Comparison of ENCODE assay signal across 26 cellular contexts in genomic region chr12:26062006-26062405, GRCh38.
"Had no signal": no experiment of that assay in that cellular context is flagged by ENCODE, and none has a peak within 500 bp of the region (broad histone marks: within the 10 kb centered on the region; RNA-seq: fewer than 3 reads in every experiment).

No MANE protein-coding gene starts in this region.

- DNase-seq: activated CD4-positive, alpha-beta T cell treated with anti-CD3 and anti-CD28 coated beads for 36 hours; activated CD4-positive, alpha-beta T cell treated with anti-CD3 and anti-CD28 coated beads, Interleukin-2, amount 10 ng/mL, durations not matched to agents 7 days and 5 days; activated CD4-positive, alpha-beta T cell treated with anti-CD3 and anti-CD28 coated beads, Interleukin-2, amount 50 U/mL, for 48 hours; activated CD8-positive, alpha-beta T cell treated with anti-CD3 and anti-CD28 coated beads, Interleukin-2, amount 10 ng/mL, durations not matched to agents 7 days and 5 days; activated gamma-delta T cell treated with Interleukin-2 at 50 U/mL for 16 hours; activated naive CD4-positive, alpha-beta T cell treated with anti-CD3 and anti-CD28 coated beads for 36 hours; activated T-cell treated with anti-CD3 and anti-CD28 coated beads, Interleukin-2, amount 50 U/mL, for 24 hours; anterior cingulate cortex; caudate nucleus; cerebellar nuclear complex; MM.1S; MV-4-11; NCI-H1092; NCI-H1436 treated with DMSO at 0.1 percent for 48 hours; NCI-H1694 treated with DMSO at 0.1 percent for 48 hours; NCI-H2029; NCI-H345; NCI-H524 treated with DMSO at 0.1 percent for 48 hours; RPMI8226; SHP77 treated with DMSO at 0.1 percent for 48 hours; T-cell; T-helper 17 cell had no signal

- ATAC-seq: activated CD4-positive, alpha-beta T cell treated with anti-CD3 and anti-CD28 coated beads for 36 hours; activated CD4-positive, CD25-positive, alpha-beta regulatory T cell treated with anti-CD3 and anti-CD28 coated beads, Interleukin-2, amount 50 U/mL, for 24 hours; activated CD8-positive, alpha-beta T cell treated with anti-CD3 and anti-CD28 coated beads, Interleukin-2, amount 10 ng/mL, durations not matched to agents 7 days and 5 days; activated naive CD4-positive, alpha-beta T cell treated with anti-CD3 and anti-CD28 coated beads, Interleukin-2, amount 50 U/mL, for 72 hours; SK-N-SH treated with all-trans-retinoic acid at 6 μM for 48 hours; T-cell; T-helper 17 cell; WTC11 had no signal
